6 cellular contexts compared by ENCODE assay signal in genomic region chr2:61736982-61737381, GRCh38.
"Had no signal": no experiment of that assay in that cellular context is flagged by ENCODE, and none has a peak within 500 bp of the region (broad histone marks: within the 10 kb centered on the region; RNA-seq: fewer than 3 reads in every experiment).

No MANE protein-coding gene starts in this region.

- H3K4me1 Mint-ChIP-seq: IgD-negative memory B cell had no signal

- H2AFZ ChIP-seq: GM23248 had no signal

- H3K27ac ChIP-seq: GM23248, KMS-11 had no signal

- H3K4me3 Mint-ChIP-seq: H9, IgD-negative memory B cell had no signal

- H3K27ac Mint-ChIP-seq: H9, IgD-negative memory B cell had no signal

- H3K9me3 Mint-ChIP-seq: H9, IgD-negative memory B cell had no signal

- H3K4me2 ChIP-seq: KMS-11 had no signal

- H3K27me3 Mint-ChIP-seq: IgD-negative memory B cell had no signal

- H3K4me3 ChIP-seq: GM23248 had no signal

- H3K36me3 Mint-ChIP-seq: IgD-negative memory B cell had no signal

- DNase-seq: GM23248, H9, HCEC 1CT, KBM-7 had no signal
